Comparison of ENCODE assay signal across 17 cellular contexts in genomic region chr12:50240792-50241114, GRCh38. TPM values are rescaled to one million over a fixed set of nuclear protein-coding genes. Genes with fewer than 3 reads are reported as not detected.
DNase-seq lines count a peak whose midpoint lies in the region; ATAC-seq, FAIRE-seq and TF ChIP-seq lines count a peak whose summit lies in the region.
"Had no signal": no experiment of that assay in that cellular context is flagged by ENCODE, and none has a peak within 500 bp of the region (broad histone marks: within the 10 kb centered on the region; RNA-seq: fewer than 3 reads in every experiment).

No MANE protein-coding gene starts in this region.

- TF ChIP-seq RAD21 in IMR-90 (IDR thresholded peaks at IDR 0.05; ENCODE audit: low read length) = no peak

- TF ChIP-seq CTCF in IMR-90 (conservative IDR thresholded peaks at IDR 0.05; ENCODE audit: low read depth, low read length) (no peak), brain microvascular endothelial cell (IDR thresholded peaks at IDR 0.05; ENCODE audit: low read depth, low read length, missing control alignments) (no peak), testis (IDR thresholded peaks at IDR 0.05) (no peak)

- H3K4ac ChIP-seq in IMR-90 (ENCODE audit: low read depth, low read length) = peak overlapping the region; percentile 82
- H3K4ac ChIP-seq in mesendoderm (ENCODE audit: low read depth, low read length) = no peak overlapping the region

- H3K9me3 ChIP-seq in IMR-90 (ENCODE audit: control insufficient read depth, insufficient read depth, low read length) (no peaks in the 10 kb centered on the region), testis (no peaks in the 10 kb centered on the region)
- H3K9me3 ChIP-seq: neutrophil had no signal

- peak overlapping the region; percentile 86 for H2BK120ac ChIP-seq in IMR-90 (ENCODE audit: low read depth, low read length)
- no peak overlapping the region for H2BK120ac ChIP-seq in mesendoderm (ENCODE audit: low read depth, low read length)

- TF ChIP-seq POLR2A in IMR-90 (IDR thresholded peaks at IDR 0.05; ENCODE audit: low read depth, low read length) (no peak), testis (IDR thresholded peaks at IDR 0.05) (no peak), H54 (IDR thresholded peaks at IDR 0.05; ENCODE audit: low read depth, low read length) (no peak)

- no peak overlapping the region for H2AK9ac ChIP-seq in IMR-90 (replicated peaks; ENCODE audit: low read depth, low read length, poor library complexity)

- no TSS peak for BruUV-seq in IMR-90 (replicated peaks; lab: Mats Ljungman, UMichigan)

- no peak overlapping the region; the same call in 1 of the 2 replicates for H3K56ac ChIP-seq in IMR-90 (ENCODE audit: extremely low read depth, insufficient read depth, low read length)
- peak overlapping the region; percentile 10 for H3K56ac ChIP-seq in mesendoderm (ENCODE audit: low read length)

- H3K4me1 Mint-ChIP-seq in activated CD8-positive, alpha-beta T cell treated with anti-CD3 and anti-CD28 coated beads, Interleukin-2, amount 10 ng/mL, durations not matched to agents 7 days and 5 days (ENCODE audit: low read depth) = no peaks in the 10 kb centered on the region
- H3K4me1 Mint-ChIP-seq: activated naive CD4-positive, alpha-beta T cell treated with anti-CD3 and anti-CD28 coated beads, Interleukin-2, amount 50 U/mL, for 24 hours; CD4-positive, CD25-positive, alpha-beta regulatory T cell had no signal

- H3K9me1 ChIP-seq in IMR-90 (ENCODE audit: insufficient read depth, low read length) = peaks cover 10% of the 10 kb centered on the region

- H3K23ac ChIP-seq in IMR-90 (ENCODE audit: low read depth, low read length) (peak overlapping the region; percentile 67), mesendoderm (ENCODE audit: low read length) (no peak overlapping the region)

- no peak for DNase-seq in IMR-90
- DNase-seq in brain microvascular endothelial cell = no peak
- DNase-seq in mesendoderm = no peak
- DNase-seq in testis = no peak
- no peak for DNase-seq in posterior cingulate gyrus
- no peak for DNase-seq in activated CD8-positive, alpha-beta T cell treated with anti-CD3 and anti-CD28 coated beads, Interleukin-2, amount 10 ng/mL, durations not matched to agents 7 days and 5 days
- DNase-seq in H54 (ENCODE audit: insufficient read length, low spot score) = no peak
- DNase-seq: activated CD8-positive, alpha-beta T cell treated with anti-CD3 and anti-CD28 coated beads for 36 hours; CD4-positive, CD25-positive, alpha-beta regulatory T cell; cortex of kidney; Kasumi-1; stimulated activated naive CD8-positive, alpha-beta T cell treated with anti-CD3 and anti-CD28 coated beads, Interleukin-15, Interleukin-2, amounts not matched to agents 100 U/mL and 50 U/mL, for 24 hours; T-helper 17 cell had no signal

- H3K4me3 ChIP-seq in IMR-90 (ENCODE audit: insufficient read depth, low read depth, low read length) (no peak overlapping the region), brain microvascular endothelial cell (ENCODE audit: low read depth, low read length) (no peak overlapping the region), mesendoderm (ENCODE audit: low read length) (no peak overlapping the region), testis (no peak overlapping the region)

- H3K36me3 ChIP-seq in IMR-90 (ENCODE audit: control insufficient read depth, insufficient read depth, low read length) (peaks cover 2% of the 10 kb centered on the region; the same call in 1 of the 2 replicates), brain microvascular endothelial cell (replicated peaks) (no peaks in the 10 kb centered on the region), mesendoderm (ENCODE audit: control insufficient read depth, insufficient read depth, low read length) (no peaks in the 10 kb centered on the region), testis (ENCODE audit: low read depth, missing control alignments) (no peaks in the 10 kb centered on the region)
- H3K36me3 ChIP-seq: neutrophil had no signal

- H4K8ac ChIP-seq in IMR-90 (ENCODE audit: low read depth in 2 of 2, low read length in 2 of 2) = peak overlapping the region; percentile 4 to 82; a peak in 3 of 4 replicates
- H4K8ac ChIP-seq in mesendoderm (ENCODE audit: low read depth, low read length) = no peak overlapping the region

- H3K27ac ChIP-seq in IMR-90 (ENCODE audit: insufficient read depth, low read length) (peak overlapping the region; percentile 79; the same call in 1 of the 2 replicates), brain microvascular endothelial cell (peak overlapping the region; percentile 76), mesendoderm (ENCODE audit: low read depth, low read length) (no peak overlapping the region), testis (peak overlapping the region; percentile 13 to 79)
- H3K27ac ChIP-seq: neutrophil had no signal

- peak overlapping the region; percentile 93 for H2BK5ac ChIP-seq in IMR-90 (ENCODE audit: low read depth, low read length, poor library complexity, severe bottlenecking)
- H2BK5ac ChIP-seq in mesendoderm (ENCODE audit: low read length) = peak overlapping the region; percentile 62

- peak overlapping the region; percentile 68 for H4K91ac ChIP-seq in IMR-90 (ENCODE audit: insufficient read depth, low read depth, low read length)

- H3K27me3 ChIP-seq in IMR-90 (ENCODE audit: control insufficient read depth, insufficient read depth, low read length) = no peaks in the 10 kb centered on the region
- H3K27me3 ChIP-seq in brain microvascular endothelial cell (replicated peaks) = no peaks in the 10 kb centered on the region
- no peaks in the 10 kb centered on the region for H3K27me3 ChIP-seq in mesendoderm (ENCODE audit: insufficient read depth, low read length, poor library complexity)
- no peaks in the 10 kb centered on the region for H3K27me3 ChIP-seq in testis
- H3K27me3 ChIP-seq: neutrophil had no signal

- intact Hi-C loops in IMR-90 (cut with micrococcal nuclease) (loop anchor here (5.0 kb wide), 1 partner anchor 72 kb away; no protein-coding TSS in a partner anchor), testis (cut with DNase I; ENCODE audit: low total_unique reads) (no loop called here), posterior cingulate gyrus (cut with DNase I) (no loop called here)

- in situ Hi-C loops in IMR-90 (cut with MboI; ENCODE audit: low sequenced_read_pairs) (no loop called here), brain microvascular endothelial cell (cut with HindIII; ENCODE audit: low pct_ligation_motif_present, low sequenced_read_pairs) (no loop called here)

- ATAC-seq in IMR-90 (ENCODE audit: low read depth) (no peak), HG03442 (IDR thresholded peaks at IDR 0.05; ENCODE audit: unreplicated experiment) (no peak)
- no peak for ATAC-seq in activated CD8-positive, alpha-beta T cell treated with anti-CD3 and anti-CD28 coated beads, Interleukin-2, amount 10 ng/mL, durations not matched to agents 7 days and 5 days
- ATAC-seq: activated CD8-positive, alpha-beta T cell treated with anti-CD3 and anti-CD28 coated beads for 36 hours; stimulated activated naive CD8-positive, alpha-beta T cell treated with anti-CD3 and anti-CD28 coated beads, Interleukin-15, Interleukin-2, amounts not matched to agents 100 U/mL and 50 U/mL, for 24 hours; T-helper 17 cell had no signal

- peaks cover 23% of the 10 kb centered on the region for H3K4me1 ChIP-seq in IMR-90 (ENCODE audit: control insufficient read depth, insufficient read depth, low read length)
- peaks cover 8% of the 10 kb centered on the region for H3K4me1 ChIP-seq in mesendoderm (ENCODE audit: control insufficient read depth, low read depth, low read length)
- H3K4me1 ChIP-seq in testis = peaks cover 32% of the 10 kb centered on the region

- H2AFZ ChIP-seq in IMR-90 (replicated peaks; ENCODE audit: low read length, poor library complexity) = peak overlapping the region; percentile 33

- dilution Hi-C loops in IMR-90 (cut with HindIII; ENCODE audit: low sequenced_read_pairs, unreplicated experiment) = no loop called here

- H3K79me1 ChIP-seq in IMR-90 (ENCODE audit: low read depth in 1 of 2, low read length in 2 of 2) = peaks cover 13 to 25% of the 10 kb centered on the region in 2 experiments
- H3K79me1 ChIP-seq in mesendoderm (ENCODE audit: low read length) = no peaks in the 10 kb centered on the region

- H3K27me3 Mint-ChIP-seq in activated CD8-positive, alpha-beta T cell treated with anti-CD3 and anti-CD28 coated beads, Interleukin-2, amount 10 ng/mL, durations not matched to agents 7 days and 5 days (ENCODE audit: low read depth) = no peaks in the 10 kb centered on the region
- H3K27me3 Mint-ChIP-seq: activated CD8-positive, alpha-beta T cell treated with anti-CD3 and anti-CD28 coated beads for 36 hours; activated naive CD4-positive, alpha-beta T cell treated with anti-CD3 and anti-CD28 coated beads, Interleukin-2, amount 50 U/mL, for 24 hours; T-helper 17 cell had no signal

- peak overlapping the region; percentile 89 for H3K14ac ChIP-seq in IMR-90 (replicated peaks; ENCODE audit: low read depth, low read length)

- POLR2A ChIA-PET in IMR-90 (lab: Charles Lee; ENCODE audit: unreplicated experiment) = interaction anchor here (0.5 kb wide), 1 partner anchor 19 kb away, joined by 3 read pairs; no protein-coding TSS in a partner anchor
- POLR2A ChIA-PET in activated CD8-positive, alpha-beta T cell treated with anti-CD3 and anti-CD28 coated beads, Interleukin-2, amount 10 ng/mL, durations not matched to agents 7 days and 5 days (lab: Charles Lee) = no interaction called here

- WGBS in IMR-90 (ENCODE audit: extremely low coverage in 2 of 2, insufficient read length in 1 of 2), 2 experiments = no CpG with 5 or more reads among the region's 1 CpG
- WGBS in mesendoderm (ENCODE audit: extremely low coverage, insufficient coverage, low lambda C conversion rate) = no CpG with 5 or more reads among the region's 1 CpG
- WGBS in testis, 2 donors = 25 to 45% methylated on average over 1 of the region's 1 CpG

- no peak for FAIRE-seq in H54 (lab: Jason Lieb, UNC)
- FAIRE-seq: frontal cortex had no signal

- peak overlapping the region; percentile 81 for H2BK20ac ChIP-seq in IMR-90 (ENCODE audit: low read depth, low read length)

- H3K27ac Mint-ChIP-seq in activated CD8-positive, alpha-beta T cell treated with anti-CD3 and anti-CD28 coated beads, Interleukin-2, amount 10 ng/mL, durations not matched to agents 7 days and 5 days = no peak overlapping the region
- H3K27ac Mint-ChIP-seq: activated CD8-positive, alpha-beta T cell treated with anti-CD3 and anti-CD28 coated beads for 36 hours; activated naive CD4-positive, alpha-beta T cell treated with anti-CD3 and anti-CD28 coated beads, Interleukin-2, amount 50 U/mL, for 24 hours; CD4-positive, CD25-positive, alpha-beta regulatory T cell; T-helper 17 cell had no signal

- H3K18ac ChIP-seq in IMR-90 (ENCODE audit: low read depth, low read length) (peak overlapping the region; percentile 88), mesendoderm (ENCODE audit: low read length) (no peak overlapping the region)

- H2BK15ac ChIP-seq in IMR-90 (ENCODE audit: low read depth, low read length) = peak overlapping the region; percentile 94
- H2BK15ac ChIP-seq in mesendoderm (replicated peaks; ENCODE audit: low read depth) = no peak overlapping the region

- no peaks in the 10 kb centered on the region; the same call in 1 of the 2 replicates for H4K20me1 ChIP-seq in IMR-90 (ENCODE audit: insufficient read depth, low read length)

- no peak overlapping the region for H3K9ac ChIP-seq in IMR-90 (ENCODE audit: low read depth, low read length)
- no peak overlapping the region for H3K9ac ChIP-seq in mesendoderm (ENCODE audit: low read length)

- H3K9me3 Mint-ChIP-seq in activated CD8-positive, alpha-beta T cell treated with anti-CD3 and anti-CD28 coated beads, Interleukin-2, amount 10 ng/mL, durations not matched to agents 7 days and 5 days (ENCODE audit: insufficient read depth) = no peaks in the 10 kb centered on the region
- H3K9me3 Mint-ChIP-seq: activated CD8-positive, alpha-beta T cell treated with anti-CD3 and anti-CD28 coated beads for 36 hours; activated naive CD4-positive, alpha-beta T cell treated with anti-CD3 and anti-CD28 coated beads, Interleukin-2, amount 50 U/mL, for 24 hours had no signal

- no peaks in the 10 kb centered on the region for H3K79me2 ChIP-seq in mesendoderm (ENCODE audit: control insufficient read depth, insufficient read depth, low read length)

- no peak overlapping the region for H3K4me3 Mint-ChIP-seq in activated CD8-positive, alpha-beta T cell treated with anti-CD3 and anti-CD28 coated beads, Interleukin-2, amount 10 ng/mL, durations not matched to agents 7 days and 5 days
- H3K4me3 Mint-ChIP-seq: activated CD8-positive, alpha-beta T cell treated with anti-CD3 and anti-CD28 coated beads for 36 hours; activated naive CD4-positive, alpha-beta T cell treated with anti-CD3 and anti-CD28 coated beads, Interleukin-2, amount 50 U/mL, for 24 hours; CD4-positive, CD25-positive, alpha-beta regulatory T cell had no signal

- CTCF ChIA-PET in IMR-90 (lab: Yijun Ruan, JAX) = no interaction called here
- CTCF ChIA-PET in activated CD8-positive, alpha-beta T cell treated with anti-CD3 and anti-CD28 coated beads, Interleukin-2, amount 10 ng/mL, durations not matched to agents 7 days and 5 days (lab: Charles Lee) = no interaction called here

- no peaks in the 10 kb centered on the region for H3K36me3 Mint-ChIP-seq in activated CD8-positive, alpha-beta T cell treated with anti-CD3 and anti-CD28 coated beads, Interleukin-2, amount 10 ng/mL, durations not matched to agents 7 days and 5 days (ENCODE audit: low read depth)

- H2AK5ac ChIP-seq in IMR-90 (ENCODE audit: low read depth, low read length) = peak overlapping the region; percentile 98
- peak overlapping the region; percentile 14 for H2AK5ac ChIP-seq in mesendoderm (ENCODE audit: low read length)

- H4K5ac ChIP-seq in IMR-90 (ENCODE audit: low read depth, low read length) = peak overlapping the region; percentile 41
- H4K5ac ChIP-seq in mesendoderm (ENCODE audit: low read length) = no peak overlapping the region

- H3K4me2 ChIP-seq in IMR-90 (ENCODE audit: low read depth, low read length) (peak overlapping the region; percentile 37; the same call in 1 of the 2 replicates), mesendoderm (ENCODE audit: low read length) (no peak overlapping the region)

RNA-seq across cellular contexts. Expression of gene LIMA1, which starts 42.6 kb away (rescaled TPM):
- total RNA-seq in IMR-90 (2012; rRNA removed) (163 and 183 TPM in 2 replicates), testis (10 to 100 TPM; 41.0 to 42.8 TPM)
- polyA plus RNA-seq in IMR-90 (2012; rRNA removed) (111 and 126 TPM in 2 replicates), testis (ENCODE audit: insufficient read depth, low read depth, low replicate concordance) (37.8 TPM)
- 25.4 and 30.9 TPM in 2 replicates for polyA plus RNA-seq in IMR-90 (2012; cell fraction: cytosol; rRNA removed)
- 79.3 and 765 TPM in 2 replicates for polyA plus RNA-seq in IMR-90 (2012; cell fraction: nucleus; rRNA removed; ENCODE audit: low replicate concordance)
- polyA plus RNA-seq in mesendoderm (2013, experiment 1 of 2) = 94.9 TPM
- 93.3 TPM for polyA plus RNA-seq in mesendoderm (2013, experiment 2 of 2)
- 10 to 100 TPM; 19.4 to 19.9 TPM for total RNA-seq in activated CD8-positive, alpha-beta T cell treated with anti-CD3 and anti-CD28 coated beads, Interleukin-2, amount 10 ng/mL, durations not matched to agents 7 days and 5 days
